In the genomic region with DNA sequence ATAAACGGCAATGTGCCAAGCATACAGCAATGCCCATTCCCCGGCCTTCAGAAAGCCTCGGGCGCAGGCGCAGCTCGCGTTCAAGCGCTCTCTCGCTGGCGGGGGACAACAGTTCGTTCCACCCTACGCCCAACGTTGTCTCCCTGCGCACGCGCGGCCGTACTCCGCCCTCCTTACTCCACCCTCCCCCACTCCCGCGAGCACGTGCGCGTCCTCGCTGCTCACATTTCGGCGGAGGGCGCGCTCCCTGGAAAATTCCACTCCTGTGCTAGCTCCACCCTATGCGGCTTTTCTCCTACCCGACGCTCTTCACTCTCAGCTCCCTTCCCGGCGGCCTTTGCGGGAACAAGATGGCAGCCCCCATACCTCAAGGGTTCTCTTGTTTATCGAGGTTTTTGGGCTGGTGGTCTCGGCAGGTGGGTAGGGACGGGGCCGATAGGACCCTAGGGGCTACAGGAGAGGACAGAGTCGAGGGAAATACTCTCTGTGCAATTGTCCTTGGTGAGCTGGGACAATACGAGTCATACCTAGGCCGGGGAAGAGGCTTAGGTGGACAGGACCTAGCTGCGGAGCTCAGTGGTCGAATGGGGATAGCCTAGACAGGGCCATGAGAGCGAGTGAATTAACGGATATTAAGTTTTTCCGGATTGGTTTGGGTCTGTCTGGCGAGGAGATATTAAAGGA, we compare ENCODE assay signal across 8 cellular contexts. TPM values are rescaled to one million over a fixed set of nuclear protein-coding genes. Genes with fewer than 3 reads are reported as not detected.
DNase-seq lines count a peak whose midpoint lies in the region; ATAC-seq, FAIRE-seq and TF ChIP-seq lines count a peak whose summit lies in the region.
"Not testable (repeated sequence)": the region's sequence is repeated elsewhere in the genome, so short reads cannot be mapped to it uniquely, and the experiment has no call there.

MRPL45 (plus strand) TSS at position 335 of the 684 bp plus-strand sequence; CDS start at position 351, 16 bp downstream.

- not testable (repeated sequence) for TF ChIP-seq RAD21 in H1 (IDR thresholded peaks at IDR 0.05 in 1 of 2, conservative IDR thresholded peaks at IDR 0.05 in 1 of 2; ENCODE audit: low read depth in 2 of 2, low read length in 2 of 2)

- not testable (repeated sequence) for H3K23me2 ChIP-seq in H1 (ENCODE audit: low read depth, low read length)

- TF ChIP-seq CTCF in Caco-2 (IDR thresholded peaks at IDR 0.05; ENCODE audit: insufficient read depth in 1 of 2, low read depth in 1 of 2, low read length in 1 of 2, severe bottlenecking in 1 of 2, unreplicated experiment in 1 of 2); H1 (IDR thresholded peaks at IDR 0.05; ENCODE audit: control extremely low read depth in 1 of 3, insufficient read depth in 1 of 3, low read depth in 1 of 3, low read length in 3 of 3): not testable (repeated sequence)

- not testable (repeated sequence) for H2BK20ac ChIP-seq in H1 (ENCODE audit: low read length)

- peak within 1 kb of the TSS; percentile 99 for H3K4me3 Mint-ChIP-seq in Caco-2 (ENCODE audit: unreplicated experiment)
- H3K4me3 Mint-ChIP-seq in activated CD8-positive, alpha-beta memory T cell treated with anti-CD3 and anti-CD28 coated beads, Interleukin-2, amount 10 ng/mL, durations not matched to agents 7 days and 5 days: peak within 1 kb of the TSS; percentile 94

- not testable (repeated sequence) for BruUV-seq in Caco-2 (replicated peaks; lab: Mats Ljungman, UMichigan)

- H2AK5ac ChIP-seq in H1 (ENCODE audit: low read depth, low read length); mesenchymal stem cell (ENCODE audit: low read length, severe bottlenecking): not testable (repeated sequence)

- not testable (repeated sequence) for H3K79me1 ChIP-seq in H1 (ENCODE audit: low read depth, low read length); mesenchymal stem cell (replicated peaks; ENCODE audit: low read length, poor library complexity, severe bottlenecking)

- not testable (repeated sequence) for H3K27me3 ChIP-seq in Caco-2 (replicated peaks; ENCODE audit: control insufficient read depth, insufficient read depth, low read length); HUES48 (ENCODE audit: control insufficient read depth, insufficient read depth, low read length); NT2/D1 (ENCODE audit: insufficient read depth, insufficient read length); H1 (replicated peaks in 1 of 4; ENCODE audit: control insufficient read depth in 3 of 4, extremely low read depth in 1 of 4, insufficient read depth in 3 of 4, low read length in 3 of 4); mesenchymal stem cell (ENCODE audit: control insufficient read depth in 1 of 2, insufficient read depth in 1 of 2, low read length in 2 of 2)

- not testable (repeated sequence) for H3K18ac ChIP-seq in H1 (ENCODE audit: extremely low read depth, low read length); mesenchymal stem cell (ENCODE audit: low read depth in 1 of 2, low read length in 2 of 2)

- DNase-seq in Caco-2 (peak; percentile 98), NT2/D1 (ENCODE audit: low read depth, low spot score) (peak; percentile 87), H1 (ENCODE audit: low read depth in 1 of 2, low spot score in 2 of 2) (peak; percentile 93 to 96), mesenchymal stem cell (peak; percentile 94)
- DNase-seq in activated CD8-positive, alpha-beta memory T cell treated with anti-CD3 and anti-CD28 coated beads, Interleukin-2, amount 10 ng/mL, durations not matched to agents 7 days and 5 days: peak; percentile 97
- peak; percentile 88 for DNase-seq in stimulated activated CD8-positive, alpha-beta memory T cell treated with anti-CD3 and anti-CD28 coated beads, Interleukin-12 subunit alpha, Interleukin-12 subunit beta, amount 100 ng/mL, for 24 hours (ENCODE audit: extremely low read depth)

- H4K20me1 ChIP-seq in H1 (replicated peaks in 1 of 2; ENCODE audit: control insufficient read depth in 1 of 2, insufficient read depth in 2 of 2, low read length in 2 of 2): not testable (repeated sequence)

- H3K23ac ChIP-seq in H1 (ENCODE audit: insufficient read length); mesenchymal stem cell (ENCODE audit: low read length in 2 of 2): not testable (repeated sequence)

- H2BK15ac ChIP-seq in H1 (ENCODE audit: low read length); mesenchymal stem cell (ENCODE audit: low read depth, poor library complexity, severe bottlenecking): not testable (repeated sequence)

- peak within 1 kb of the TSS; percentile 44; the same call in 1 of the 2 replicates for H2AFZ ChIP-seq in H1 (ENCODE audit: low read length)
- H2AFZ ChIP-seq in mesenchymal stem cell (ENCODE audit: low read depth, low read length): not testable (repeated sequence)

- FAIRE-seq in H1 (lab: Jason Lieb, UNC): not testable (repeated sequence)

- not testable (repeated sequence) for H3K36me3 ChIP-seq in Caco-2 (ENCODE audit: control insufficient read depth, insufficient read depth, low read length); HUES48 (ENCODE audit: control insufficient read depth, insufficient read depth, low read length); NT2/D1 (ENCODE audit: insufficient read depth, insufficient read length, low read length); H1 (ENCODE audit: control insufficient read depth in 2 of 4, insufficient read depth in 4 of 4, low read length in 3 of 4); mesenchymal stem cell (ENCODE audit: control insufficient read depth in 1 of 2, insufficient read depth in 2 of 2, low read depth in 1 of 2, low read length in 2 of 2)

- TF ChIP-seq EP300 in H1 (IDR thresholded peaks at IDR 0.05; ENCODE audit: borderline replicate concordance in 1 of 2, low read depth in 2 of 2, low read length in 2 of 2): not testable (repeated sequence)

- not testable (repeated sequence) for H3K4me1 ChIP-seq in Caco-2; HUES48 (ENCODE audit: control insufficient read depth, insufficient read depth, low read length); NT2/D1 (ENCODE audit: insufficient read depth, insufficient read length); H1 (replicated peaks in 1 of 4; ENCODE audit: control insufficient read depth in 3 of 4, insufficient read depth in 4 of 4, low read length in 3 of 4); mesenchymal stem cell (ENCODE audit: control insufficient read depth, insufficient read depth, low read depth, low read length)

- peak within 1 kb of the TSS; percentile 96 for H3K27ac Mint-ChIP-seq in Caco-2 (ENCODE audit: unreplicated experiment)
- H3K27ac Mint-ChIP-seq in activated CD8-positive, alpha-beta memory T cell treated with anti-CD3 and anti-CD28 coated beads, Interleukin-2, amount 10 ng/mL, durations not matched to agents 7 days and 5 days: peak within 1 kb of the TSS; percentile 92

- peak in 1 of 2 experiments; percentile 67; a peak in 2 of 3 replicates for TF ChIP-seq POLR2A in H1 (IDR thresholded peaks at IDR 0.05; ENCODE audit: control extremely low read depth in 1 of 2, low read depth in 2 of 2, low read length in 2 of 2)

- CTCF ChIA-PET in Caco-2 (lab: Charles Lee): interaction anchor here (1.3 kb wide), 1 partner anchor 117 kb away, joined by 3 read pairs; no protein-coding TSS in a partner anchor
- CTCF ChIA-PET in activated CD8-positive, alpha-beta memory T cell treated with anti-CD3 and anti-CD28 coated beads, Interleukin-2, amount 10 ng/mL, durations not matched to agents 7 days and 5 days (lab: Charles Lee): not testable (repeated sequence)
- CTCF ChIA-PET in H1 (lab: Charles Lee; ENCODE audit: partially characterized antibody): interaction anchor here (0.8 to 1.2 kb wide), 3 partner anchors 37 to 1816 kb away, joined by 3 read pairs; no protein-coding TSS in a partner anchor

- H3K9ac ChIP-seq in HUES48 (ENCODE audit: low read depth, low read length) (peak within 1 kb of the TSS; percentile 92), NT2/D1 (ENCODE audit: insufficient read length, low read depth) (peak within 1 kb of the TSS; percentile 85), H1 (replicated peaks in 1 of 4; ENCODE audit: extremely low read depth in 1 of 4, low read depth in 3 of 4, low read length in 3 of 4) (peak within 1 kb of the TSS; percentile 61 to 96 (median 82)), mesenchymal stem cell (ENCODE audit: low read length) (peak within 1 kb of the TSS; percentile 92)

- WGBS in H1 (ENCODE audit: extremely low coverage in 1 of 2, insufficient coverage in 1 of 2, insufficient read length in 1 of 2, insufficient replicate concordance in 2 of 2, low coverage in 1 of 2, low lambda C conversion rate in 2 of 2, missing lambda C conversion rate in 1 of 2), 2 experiments: 2% methylated on average over 42 of the region's 48 CpGs; no CpG with 5 or more reads in 1 of the 2 experiments
- whole genome bisulfite sequencing in mesenchymal stem cell: 0% methylated on average over 39 of the region's 48 CpGs

- POLR2A ChIA-PET in Caco-2 (lab: Charles Lee): not testable (repeated sequence)
- POLR2A ChIA-PET in H1 (lab: Charles Lee; ENCODE audit: partially characterized antibody): interaction anchor here (0.8 to 1.1 kb wide), 3 partner anchors 10 to 30 kb away, joined by 3 read pairs; no protein-coding TSS in a partner anchor

- not testable (repeated sequence) for H3K14ac ChIP-seq in H1 (ENCODE audit: insufficient read length); mesenchymal stem cell (ENCODE audit: low read length in 2 of 2)

- peak; percentile 90 for ATAC-seq in GM21423 (IDR thresholded peaks at IDR 0.05; ENCODE audit: unreplicated experiment)
- peak; percentile 96 for ATAC-seq in activated CD8-positive, alpha-beta memory T cell treated with anti-CD3 and anti-CD28 coated beads, Interleukin-2, amount 10 ng/mL, durations not matched to agents 7 days and 5 days

- H3K56ac ChIP-seq in H1 (replicated peaks; ENCODE audit: insufficient read length, low read depth, low read length): not testable (repeated sequence)

- not testable (repeated sequence) for H2BK12ac ChIP-seq in H1 (ENCODE audit: low read depth, low read length); mesenchymal stem cell (ENCODE audit: low read length in 2 of 2)

- H3K4me2 ChIP-seq in H1 (ENCODE audit: insufficient read depth in 1 of 2, low read depth in 2 of 2, low read length in 2 of 2) (peak within 1 kb of the TSS; percentile 66 to 71), mesenchymal stem cell (ENCODE audit: low read length, poor library complexity, severe bottlenecking) (peak within 1 kb of the TSS; percentile 47)

- H4K5ac ChIP-seq in H1 (ENCODE audit: insufficient read length, low read depth, low read length): not testable (repeated sequence)

- H4K8ac ChIP-seq in H1 (ENCODE audit: extremely low read depth, insufficient read depth, low read length) (peak within 1 kb of the TSS; percentile 99; the same call in 1 of the 2 replicates), mesenchymal stem cell (ENCODE audit: low read length) (peak within 1 kb of the TSS; percentile 64)

- H4K91ac ChIP-seq in H1 (replicated peaks; ENCODE audit: insufficient read length, low read length); mesenchymal stem cell (ENCODE audit: low read length): not testable (repeated sequence)

- intact Hi-C loops in Caco-2 (cut with micrococcal nuclease; ENCODE audit: unreplicated experiment): not testable (repeated sequence)

- H3K4ac ChIP-seq in H1 (replicated peaks; ENCODE audit: insufficient read length, low read depth, low read length); mesenchymal stem cell (ENCODE audit: low read depth in 1 of 2, low read length in 2 of 2): not testable (repeated sequence)

- not testable (repeated sequence) for H3K9me3 Mint-ChIP-seq in Caco-2 (ENCODE audit: unreplicated experiment); activated CD8-positive, alpha-beta memory T cell treated with anti-CD3 and anti-CD28 coated beads, Interleukin-2, amount 10 ng/mL, durations not matched to agents 7 days and 5 days (ENCODE audit: low read depth)

- not testable (repeated sequence) for H3K79me2 ChIP-seq in H1 (ENCODE audit: control insufficient read depth in 1 of 2, insufficient read depth in 2 of 2, low read length in 2 of 2)

- peak within 1 kb of the TSS; percentile 78 for H3K27ac ChIP-seq in HUES48 (ENCODE audit: low read depth, low read length)
- H3K27ac ChIP-seq in H1 (ENCODE audit: low read depth, low read length): peak within 1 kb of the TSS; percentile 88
- H3K27ac ChIP-seq in mesenchymal stem cell (ENCODE audit: low read length, poor library complexity, severe bottlenecking): not testable (repeated sequence)

- H3K4me1 Mint-ChIP-seq in Caco-2 (ENCODE audit: low read depth, unreplicated experiment): not testable (repeated sequence)
- peaks cover 16% of the 10 kb centered on the region for H3K4me1 Mint-ChIP-seq in activated CD8-positive, alpha-beta memory T cell treated with anti-CD3 and anti-CD28 coated beads, Interleukin-2, amount 10 ng/mL, durations not matched to agents 7 days and 5 days

- H2BK5ac ChIP-seq in H1 (ENCODE audit: low read depth, low read length); mesenchymal stem cell (ENCODE audit: low read depth, low read length, poor library complexity, severe bottlenecking): not testable (repeated sequence)

- peaks cover 27% of the 10 kb centered on the region for H3K36me3 Mint-ChIP-seq in Caco-2 (ENCODE audit: insufficient read depth, unreplicated experiment)
- not testable (repeated sequence) for H3K36me3 Mint-ChIP-seq in activated CD8-positive, alpha-beta memory T cell treated with anti-CD3 and anti-CD28 coated beads, Interleukin-2, amount 10 ng/mL, durations not matched to agents 7 days and 5 days

- not testable (repeated sequence) for H2BK120ac ChIP-seq in H1 (replicated peaks; ENCODE audit: low read depth, low read length); mesenchymal stem cell (ENCODE audit: low read depth, low read length)

- H3K9me3 ChIP-seq in Caco-2; HUES48 (ENCODE audit: control insufficient read depth, insufficient read depth, low read length); NT2/D1 (ENCODE audit: insufficient read depth, low read length); H1 (ENCODE audit: insufficient read depth in 2 of 2, low read depth in 1 of 2, low read length in 1 of 2); mesenchymal stem cell (ENCODE audit: control insufficient read depth, low read length): not testable (repeated sequence)

- H3K27me3 Mint-ChIP-seq in Caco-2 (ENCODE audit: insufficient read depth, unreplicated experiment); activated CD8-positive, alpha-beta memory T cell treated with anti-CD3 and anti-CD28 coated beads, Interleukin-2, amount 10 ng/mL, durations not matched to agents 7 days and 5 days: not testable (repeated sequence)

- H3K4me3 ChIP-seq in Caco-2 (ENCODE audit: low read depth, low read length) (peak within 1 kb of the TSS; percentile 46), HUES48 (ENCODE audit: low read depth, low read length) (peak within 1 kb of the TSS; percentile 82), NT2/D1 (ENCODE audit: insufficient read length, low read depth) (peak within 1 kb of the TSS; percentile 62), H1 (ENCODE audit: extremely low read depth in 1 of 4, insufficient read depth in 2 of 4, low read depth in 3 of 4, low read length in 4 of 4) (peak within 1 kb of the TSS; percentile 67 to 86 (median 74)), mesenchymal stem cell (ENCODE audit: insufficient read depth in 1 of 2, low read depth in 1 of 2, low read length in 2 of 2) (peak within 1 kb of the TSS; percentile 65 to 85)

RNA-seq across cellular contexts. Expression of gene MRPL45, which starts in this region (rescaled TPM):
- 82.7 and 83.6 TPM in 2 replicates for total RNA-seq in Caco-2 (2022)
- total RNA-seq in activated CD8-positive, alpha-beta memory T cell treated with anti-CD3 and anti-CD28 coated beads, Interleukin-2, amount 10 ng/mL, durations not matched to agents 7 days and 5 days: 10 to 100 TPM; 22.3 to 36.8 TPM
- total RNA-seq in H1 (2021; fragmentation: NEBNext Ultra II Directional; extraction: Animal tissue kit (Norgen Biotek cat#: 25700)): 70.1 and 71.7 TPM in 2 replicates
- 47.6 and 65.6 TPM in 2 replicates for polyA plus RNA-seq in H1 (2011; rRNA removed)
- 77.9 TPM for polyA plus RNA-seq in H1 (2011; cell fraction: cytosol; rRNA removed)
- 50.2 TPM for polyA plus RNA-seq in H1 (2011; cell fraction: nucleus; rRNA removed)
- polyA plus RNA-seq in H1 (2012, experiment 1 of 2): 59.8 to 79.6 TPM (median 62.9 TPM) in 4 replicates
- 28.4 TPM for polyA plus RNA-seq in H1 (2012, experiment 2 of 2)
- polyA plus RNA-seq in H1 (2013, experiment 1 of 2): 70.2 TPM
- 69.7 TPM for polyA plus RNA-seq in H1 (2013, experiment 2 of 2)
- 72.6 and 101 TPM in 2 replicates for polyA minus RNA-seq in H1 (2011; rRNA and poly(A)+ RNA removed)
- 26.2 TPM for polyA minus RNA-seq in H1 (2011; cell fraction: cytosol; rRNA and poly(A)+ RNA removed)
- polyA minus RNA-seq in H1 (2011; cell fraction: nucleus; rRNA and poly(A)+ RNA removed): 31.4 TPM
- polyA plus RNA-seq in mesenchymal stem cell (2013, experiment 1 of 2): 39.8 TPM
- 40.2 TPM for polyA plus RNA-seq in mesenchymal stem cell (2013, experiment 2 of 2)
